ENCODE assay signal across 17 cellular contexts in genomic region chr6:33610779-33611421, GRCh38. TPM values are rescaled to one million over a fixed set of nuclear protein-coding genes. Genes with fewer than 3 reads are reported as not detected.
DNase-seq lines count a peak whose midpoint lies in the region; ATAC-seq and TF ChIP-seq lines count a peak whose summit lies in the region.
"Had no signal": no experiment of that assay in that cellular context is flagged by ENCODE, and none has a peak within 500 bp of the region (broad histone marks: within the 10 kb centered on the region; RNA-seq: fewer than 3 reads in every experiment).

No MANE protein-coding gene starts in this region.

- H3K9me3 ChIP-seq in right atrium auricular region: no peaks in the 10 kb centered on the region
- H3K9me3 ChIP-seq: A549, gastrocnemius medialis had no signal

- H3K27ac Mint-ChIP-seq in WTC11 (no peak overlapping the region; the same call in 1 of the 2 replicates), CD14-positive monocyte (no peak overlapping the region)
- H3K27ac Mint-ChIP-seq: activated CD8-positive, alpha-beta T cell treated with anti-CD3 and anti-CD28 coated beads for 36 hours; activated naive CD4-positive, alpha-beta T cell treated with anti-CD3 and anti-CD28 coated beads for 36 hours had no signal

- peaks cover 45% of the 10 kb centered on the region for H3K4me1 Mint-ChIP-seq in WTC11
- no peaks in the 10 kb centered on the region for H3K4me1 Mint-ChIP-seq in CD14-positive monocyte

- no peak overlapping the region for H3K4me3 ChIP-seq in right atrium auricular region
- H3K4me3 ChIP-seq: A549, gastrocnemius medialis had no signal

- H3K27me3 ChIP-seq in right atrium auricular region: no peaks in the 10 kb centered on the region
- H3K27me3 ChIP-seq: gastrocnemius medialis had no signal

- TF ChIP-seq CTCF in WTC11 (IDR thresholded peaks at IDR 0.05) (no peak), right atrium auricular region (IDR thresholded peaks at IDR 0.05) (no peak), CD14-positive monocyte (IDR thresholded peaks at IDR 0.05) (no peak)

- H3K4me3 Mint-ChIP-seq in WTC11: no peak overlapping the region
- H3K4me3 Mint-ChIP-seq in CD14-positive monocyte: no peak overlapping the region
- H3K4me3 Mint-ChIP-seq: activated CD8-positive, alpha-beta T cell treated with anti-CD3 and anti-CD28 coated beads for 36 hours; activated naive CD4-positive, alpha-beta T cell treated with anti-CD3 and anti-CD28 coated beads for 36 hours had no signal

- CTCF ChIA-PET in WTC11 (lab: Charles Lee): interaction anchor here (0.5 to 3.7 kb wide), 9 partner anchors 9 to 363 kb away, joined by 3 to 20 read pairs (median 4); partner anchors contain the start of gene UQCC2

- H3K36me3 ChIP-seq in right atrium auricular region: no peaks in the 10 kb centered on the region
- H3K36me3 ChIP-seq: gastrocnemius medialis had no signal

- intact Hi-C loops in CD14-positive monocyte (cut with micrococcal nuclease): no loop called here

- POLR2A ChIA-PET in WTC11 (lab: Charles Lee): no interaction called here

- peaks cover 0 to 54% of the 10 kb centered on the region in 2 donors for H3K4me1 ChIP-seq in right atrium auricular region

- peak overlapping the region; percentile 36 to 51 for H3K27ac ChIP-seq in right atrium auricular region
- H3K27ac ChIP-seq: HL-60 had no signal

- peak; percentile 86 for DNase-seq in Ammon's horn (ENCODE audit: low spot score)
- no peak for DNase-seq in WTC11 (ENCODE audit: low spot score)
- no peak for DNase-seq in right atrium auricular region (ENCODE audit: low spot score)
- peak in 51 of 56 donors; percentile 7 to 83 (median 57) for DNase-seq in nucleus accumbens (lab: John Stamatoyannopoulos, UW)
- no peak for DNase-seq in CD14-positive monocyte (ENCODE audit: low spot score)
- no peak for DNase-seq in NCI-H1105 treated with DMSO at 0.1 percent for 48 hours (lab: John Stamatoyannopoulos, UW)
- DNase-seq in COR-L47 (lab: John Stamatoyannopoulos, UW): no peak
- no peak for DNase-seq in activated gamma-delta T cell treated with Interleukin-2 at 50 U/mL for 16 hours
- DNase-seq: activated CD8-positive, alpha-beta T cell treated with anti-CD3 and anti-CD28 coated beads for 36 hours; activated naive CD4-positive, alpha-beta T cell treated with anti-CD3 and anti-CD28 coated beads for 36 hours; DMS79; gastrocnemius medialis; naive B cell; NCI-H510A treated with DMSO at 0.1 percent for 48 hours; stimulated activated naive CD4-positive, alpha-beta T cell treated with Interleukin-2 at 50 U/mL for 16 hours had no signal

- H3K36me3 Mint-ChIP-seq in WTC11: no peaks in the 10 kb centered on the region
- H3K36me3 Mint-ChIP-seq in CD14-positive monocyte: no peaks in the 10 kb centered on the region
- H3K36me3 Mint-ChIP-seq: naive B cell had no signal

- H3K9me3 Mint-ChIP-seq in WTC11 (no peaks in the 10 kb centered on the region), CD14-positive monocyte (peaks cover 0 to 6% (median 2%) of the 10 kb centered on the region in 7 donors)
- H3K9me3 Mint-ChIP-seq: activated CD8-positive, alpha-beta T cell treated with anti-CD3 and anti-CD28 coated beads for 36 hours; activated naive CD4-positive, alpha-beta T cell treated with anti-CD3 and anti-CD28 coated beads for 36 hours; naive B cell had no signal

- H3K27me3 Mint-ChIP-seq in WTC11 (ENCODE audit: low read depth) (peaks cover 4% of the 10 kb centered on the region; the same call in 1 of the 2 replicates), CD14-positive monocyte (ENCODE audit: low read depth in 3 of 3) (peaks cover 0 to 9% (median 8%) of the 10 kb centered on the region in 3 donors)
- H3K27me3 Mint-ChIP-seq: activated CD8-positive, alpha-beta T cell treated with anti-CD3 and anti-CD28 coated beads for 36 hours; naive B cell had no signal

- ATAC-seq in WTC11: peak; percentile 13
- ATAC-seq: activated CD8-positive, alpha-beta T cell treated with anti-CD3 and anti-CD28 coated beads for 36 hours; gastrocnemius medialis had no signal

TF ChIP-seq in WTC11, 78 proteins besides CTCF, POLR2A, EP300 and RAD21:
- TF ChIP-seq ZNF121 (CRISPR knock-in tag; IDR thresholded peaks at IDR 0.05): peak; percentile 41; the same call in 1 of the 2 replicates
- TF ChIP-seq NR1H2 (CRISPR knock-in tag; IDR thresholded peaks at IDR 0.05): no peak
- TF ChIP-seq, protein P1, sequence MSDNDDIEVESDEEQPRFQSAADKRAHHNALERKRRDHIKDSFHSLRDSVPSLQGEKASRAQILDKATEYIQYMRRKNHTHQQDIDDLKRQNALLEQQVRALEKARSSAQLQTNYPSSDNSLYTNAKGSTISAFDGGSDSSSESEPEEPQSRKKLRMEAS (CRISPR knock-in tag; IDR thresholded peaks at IDR 0.05): no peak
- TF ChIP-seq SMAD4 (CRISPR knock-in tag; IDR thresholded peaks at IDR 0.05): no peak
- 0 out of 2 replicates have a peak, but pooled peaks have one; percentile 13 for TF ChIP-seq E2F5 (CRISPR knock-in tag; IDR thresholded peaks at IDR 0.05)

RNA-seq across cellular contexts. Expression of gene ITPR3, which starts 10.2 kb away (rescaled TPM):
- 42.5 to 47.3 TPM (median 42.9 TPM) in 3 replicates for total RNA-seq in WTC11 (2021)
- 10 to 100 TPM in 1 of 2 donors, 1 to 10 TPM in 1; 6.2 to 17.7 TPM for total RNA-seq in right atrium auricular region
- not detected for polyA plus RNA-seq in CD14-positive monocyte

RNA-seq across cellular contexts. Expression of gene BAK1, which starts 30.8 kb away (rescaled TPM):
- total RNA-seq in WTC11 (2021) (40.5 to 40.9 TPM (median 40.5 TPM) in 3 replicates), right atrium auricular region (1 to 10 TPM; 6.5 to 8.6 TPM)
- polyA plus RNA-seq in CD14-positive monocyte: 10 to 100 TPM; 27.8 to 34.0 TPM

Comparison
In these comparisons a context has a peak if more than half of its experiments do, and no peak if none do; other contexts are left out.
1. DNase-seq: peak in Ammon's horn (single experiment) and nucleus accumbens (51 of 56); none in WTC11 (single experiment), right atrium auricular region (single experiment), CD14-positive monocyte (single experiment), NCI-H1105 treated with DMSO at 0.1 percent for 48 hours (single experiment), COR-L47 (single experiment) and activated gamma-delta T cell treated with Interleukin-2 at 50 U/mL for 16 hours (single experiment).